ENCODE assay signal across 1 cellular context in the genomic region with DNA sequence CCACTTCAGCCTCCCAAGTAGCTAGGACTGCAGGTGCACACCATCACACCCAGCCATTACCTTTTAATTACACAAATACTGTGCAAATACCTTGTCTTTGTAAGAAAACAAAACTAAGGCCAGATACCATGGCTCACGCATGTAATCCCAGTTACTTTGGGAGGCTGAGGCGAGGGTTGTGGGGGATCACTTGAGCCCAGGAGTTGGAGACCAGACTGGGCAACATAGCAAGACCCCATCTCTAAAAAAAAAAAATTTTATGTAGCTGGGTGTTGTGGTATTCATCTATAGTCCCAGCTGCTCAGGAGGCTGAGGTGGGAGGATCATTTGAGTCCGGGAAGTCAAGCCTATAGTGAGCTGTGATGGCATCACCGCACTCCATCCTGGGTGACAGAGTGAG.
A peak's percentile ranks its signal among the peaks of the same experiment; 100 is the strongest.
TF ChIP-seq lines count a peak whose summit lies in the region.

No MANE protein-coding gene starts in this region.

TF ChIP-seq in HEK293, 187 proteins besides CTCF, POLR2A, EP300 and RAD21:
- TF ChIP-seq PRDM10 (tag by site-specific recombination; IDR thresholded peaks at IDR 0.05) (no peak), KLF9 (tag by site-specific recombination; IDR thresholded peaks at IDR 0.05; ENCODE audit: low read depth) (no peak), ZNF121 (tag by site-specific recombination; IDR thresholded peaks at IDR 0.05) (peak; percentile 83)
